ENCODE assay signal across 27 cellular contexts in genomic region chr2:77404189-77404588, GRCh38.
"Had no signal": no experiment of that assay in that cellular context is flagged by ENCODE, and none has a peak within 500 bp of the region (broad histone marks: within the 10 kb centered on the region; RNA-seq: fewer than 3 reads in every experiment).

No MANE protein-coding gene starts in this region.

- ATAC-seq: stimulated activated effector memory CD8-positive, alpha-beta T cell treated with anti-CD3 and anti-CD28 coated beads, Interleukin-12 subunit alpha, Interleukin-12 subunit beta, amount 100 ng/mL, for 72 hours; stimulated activated memory B cell treated with anti-CD40 and anti-IgM and Interleukin-4, amounts not matched to agents 10 μg/mL and 1 μg/mL and 100 μg/mL, for 72 hours; stimulated activated naive B cell treated with anti-CD40 and anti-IgM and Interleukin-4, amounts not matched to agents 10 μg/mL and 1 μg/mL and 100 μg/mL, for 72 hours; stimulated activated naive CD8-positive, alpha-beta T cell treated with anti-CD3 and anti-CD28 coated beads, Interleukin-15, amount 100 ng/mL, for 72 hours; stimulated activated naive CD8-positive, alpha-beta T cell treated with anti-CD3 and anti-CD28 coated beads, Interleukin-15, Interleukin-2, amounts not matched to agents 100 U/mL and 50 U/mL, for 24 hours; upper lobe of right lung had no signal

- H3K9me3 ChIP-seq: stomach, suprapubic skin, testis, thoracic aorta, thyroid gland, tibial artery, tibial nerve, transverse colon, upper lobe of left lung, upper lobe of right lung, uterus, vagina had no signal

- H3K27me3 ChIP-seq: stomach, suprapubic skin, testis, thyroid gland, tibial artery, tibial nerve, transverse colon, upper lobe of left lung, upper lobe of right lung, uterus, vagina had no signal

- DNase-seq: stimulated activated CD4-positive, alpha-beta T cell treated with anti-CD3 and anti-CD28 coated beads, Interleukin-2, amount 100 ng/mL, for 48 hours; stimulated activated CD4-positive, alpha-beta T cell treated with anti-CD3 and anti-CD28 coated beads, Interleukin-4, amount 100 ng/mL, for 1 hour; stimulated activated CD4-positive, alpha-beta T cell treated with anti-CD3 and anti-CD28 coated beads, Interleukin-4, amount 100 ng/mL, for 24 hours; stimulated activated CD4-positive, alpha-beta T cell treated with anti-CD3 and anti-CD28 coated beads, Interleukin-4, amount 100 ng/mL, for 4 hours; stimulated activated CD8-positive, alpha-beta memory T cell treated with anti-CD3 and anti-CD28 coated beads, Interleukin-4, amount 100 ng/mL, for 48 hours; stimulated activated naive B cell treated with anti-CD40 and anti-IgM and Interleukin-4, amounts not matched to agents 10 μg/mL and 1 μg/mL and 100 μg/mL, for 72 hours; stimulated activated naive CD4-positive, alpha-beta T cell; stimulated activated naive CD4-positive, alpha-beta T cell treated with Interleukin-2 at 50 U/mL for 16 hours; stimulated activated naive CD8-positive, alpha-beta T cell treated with anti-CD3 and anti-CD28 coated beads, Interleukin-15, amount 100 ng/mL, for 72 hours; stimulated activated naive CD8-positive, alpha-beta T cell treated with anti-CD3 and anti-CD28 coated beads, Interleukin-15, Interleukin-2, amounts not matched to agents 100 U/mL and 50 U/mL, for 24 hours; stomach; substantia nigra; testis; thyroid gland; tibial artery; transverse colon; trophoblast cell; upper lobe of left lung; upper lobe of right lung; uterus had no signal

- H3K4me1 ChIP-seq: stomach, suprapubic skin, testis, thyroid gland, tibial artery, tibial nerve, transverse colon, upper lobe of left lung, upper lobe of right lung, uterus, vagina had no signal

- H3K27ac ChIP-seq: stomach, suprapubic skin, testis, thoracic aorta, thyroid gland, tibial artery, tibial nerve, transverse colon, upper lobe of left lung, upper lobe of right lung, uterus, vagina had no signal

- H3K4me3 ChIP-seq: stomach, suprapubic skin, testis, thoracic aorta, thyroid gland, tibial artery, tibial nerve, transverse colon, upper lobe of left lung, upper lobe of right lung, uterus, vagina had no signal

- H3K36me3 ChIP-seq: stomach, suprapubic skin, thoracic aorta, thyroid gland, tibial artery, tibial nerve, transverse colon, upper lobe of left lung, upper lobe of right lung, uterus, vagina had no signal

- FAIRE-seq: urothelium cell line had no signal
